In genomic region chr17:74372426-74372825, GRCh38 we compare ENCODE assay signal across 22 cellular contexts. TPM values are rescaled to one million over a fixed set of nuclear protein-coding genes. Genes with fewer than 3 reads are reported as not detected.
A peak's percentile ranks its signal among the peaks of the same experiment; 100 is the strongest.
DNase-seq lines count a peak whose midpoint lies in the region; ATAC-seq and TF ChIP-seq lines count a peak whose summit lies in the region.
"Had no signal": no experiment of that assay in that cellular context is flagged by ENCODE, and none has a peak within 500 bp of the region (broad histone marks: within the 10 kb centered on the region; RNA-seq: fewer than 3 reads in every experiment).

No MANE protein-coding gene starts in this region.

- H3K4me1 ChIP-seq in MM.1S (ENCODE audit: low read length) = no peaks in the 10 kb centered on the region

- no peaks in the 10 kb centered on the region for H3K79me2 ChIP-seq in MM.1S (ENCODE audit: low read length)

- H3K36me3 Mint-ChIP-seq in progenitor cell of endocrine pancreas (ENCODE audit: insufficient read depth) (no peaks in the 10 kb centered on the region), type B pancreatic cell (no peaks in the 10 kb centered on the region)
- H3K36me3 Mint-ChIP-seq: CD14-positive monocyte; CD8-positive, alpha-beta T cell had no signal

- H3K27ac Mint-ChIP-seq in progenitor cell of endocrine pancreas (peak overlapping the region; percentile 97), type B pancreatic cell (peak overlapping the region; percentile 55)
- H3K27ac Mint-ChIP-seq: CD8-positive, alpha-beta T cell; GM23338 had no signal

- no peaks in the 10 kb centered on the region for H3F3A ChIP-seq in MM.1S (ENCODE audit: insufficient read depth, low read length)

- H3K27me3 ChIP-seq in dorsolateral prefrontal cortex (peaks cover 0 to 3% (median 0%) of the 10 kb centered on the region in 45 donors), MM.1S (replicated peaks; ENCODE audit: insufficient read depth, low read length) (peaks cover 90% of the 10 kb centered on the region)
- H3K27me3 ChIP-seq: BLaER1 had no signal

- no peak overlapping the region for H3K9ac ChIP-seq in MM.1S (ENCODE audit: low read length)
- H3K9ac ChIP-seq: BLaER1 had no signal

- H3K9me3 Mint-ChIP-seq in progenitor cell of endocrine pancreas (ENCODE audit: low read depth) (no peaks in the 10 kb centered on the region), type B pancreatic cell (no peaks in the 10 kb centered on the region)
- H3K9me3 Mint-ChIP-seq: CD8-positive, alpha-beta T cell; GM23338 had no signal

- no peak overlapping the region for H3K4me3 Mint-ChIP-seq in progenitor cell of endocrine pancreas (ENCODE audit: low read depth)
- no peak overlapping the region for H3K4me3 Mint-ChIP-seq in type B pancreatic cell
- H3K4me3 Mint-ChIP-seq: CD14-positive monocyte; CD8-positive, alpha-beta T cell; GM23338 had no signal

- H3K27ac ChIP-seq in dorsolateral prefrontal cortex = peak overlapping the region in 49 of 59 donors; percentile 7 to 100 (median 95)
- no peak overlapping the region for H3K27ac ChIP-seq in MM.1S (ENCODE audit: low read length)
- H3K27ac ChIP-seq: BLaER1, HL-60 had no signal

- no peaks in the 10 kb centered on the region for H3K36me3 ChIP-seq in MM.1S (replicated peaks; ENCODE audit: insufficient read depth, low read length)
- H3K36me3 ChIP-seq: BLaER1 had no signal

- no peak overlapping the region for H3K4me3 ChIP-seq in dorsolateral prefrontal cortex
- H3K4me3 ChIP-seq in MM.1S (ENCODE audit: low read length) = no peak overlapping the region
- H3K4me3 ChIP-seq: BLaER1, GM23338 had no signal

- TF ChIP-seq CTCF in dorsolateral prefrontal cortex (IDR thresholded peaks at IDR 0.05 in 54 of 56, conservative IDR thresholded peaks at IDR 0.05 in 2 of 56; ENCODE audit: low read depth in 1 of 56, partially characterized antibody in 56 of 56) (no peak), progenitor cell of endocrine pancreas (IDR thresholded peaks at IDR 0.05; ENCODE audit: unreplicated experiment) (no peak), type B pancreatic cell (conservative IDR thresholded peaks at IDR 0.05) (no peak), MM.1S (IDR thresholded peaks at IDR 0.05; ENCODE audit: low read length) (no peak)

- no peaks in the 10 kb centered on the region for H4K20me1 ChIP-seq in MM.1S (ENCODE audit: insufficient read depth, low read length)

- ATAC-seq in Right ventricle myocardium inferior (no peak), left cardiac atrium (no peak), HG03571 (IDR thresholded peaks at IDR 0.05; ENCODE audit: unreplicated experiment) (no peak)
- ATAC-seq: CD8-positive, alpha-beta T cell; GM23338 had no signal

- H3K27me3 Mint-ChIP-seq in progenitor cell of endocrine pancreas (no peaks in the 10 kb centered on the region), type B pancreatic cell (peaks cover 9% of the 10 kb centered on the region)

- DNase-seq in Right ventricle myocardium inferior (ENCODE audit: missing footprints) (peak; percentile 9), left cardiac atrium (no peak), dorsolateral prefrontal cortex (no peak), progenitor cell of endocrine pancreas (ENCODE audit: low spot score, unreplicated experiment) (no peak), type B pancreatic cell (ENCODE audit: extremely low spot score, unreplicated experiment) (no peak), hippocampal formation (lab: John Stamatoyannopoulos, UW) (no peak), MM.1S (no peak)
- DNase-seq: 8988T; CD8-positive, alpha-beta T cell; DMS 273 treated with DMSO at 0.1 percent for 48 hours; DMS79; GDM1; HCEC 1CT; IMR-90 had no signal

- H3K4me1 Mint-ChIP-seq in progenitor cell of endocrine pancreas (ENCODE audit: low read depth) (peaks cover 32% of the 10 kb centered on the region), type B pancreatic cell (ENCODE audit: unreplicated experiment) (no peaks in the 10 kb centered on the region)

- H3K9me3 ChIP-seq in MM.1S (replicated peaks; ENCODE audit: insufficient read depth, low read length) = no peaks in the 10 kb centered on the region
- H3K9me3 ChIP-seq: BLaER1 had no signal

- no peak overlapping the region for H3K4me2 ChIP-seq in MM.1S (ENCODE audit: low read depth, low read length)
- H3K4me2 ChIP-seq: BLaER1, GM23338 had no signal

- intact Hi-C loops in Right ventricle myocardium inferior (cut with DNase I) (loop anchor here (10.0 kb wide), 1 partner anchor 232 kb away; no protein-coding TSS in a partner anchor), left cardiac atrium (cut with DNase I) (no loop called here), dorsolateral prefrontal cortex (cut with DNase I) (loop anchor here (10.0 kb wide), 2 partner anchors 122 to 372 kb away; partner anchors contain the start of gene NHERF1 (in 1 of the 2))

- H3K9me2 ChIP-seq in MM.1S (replicated peaks; ENCODE audit: insufficient read depth, low read length) = no peaks in the 10 kb centered on the region

- H2AFZ ChIP-seq in MM.1S (ENCODE audit: low read length) = no peak overlapping the region
- H2AFZ ChIP-seq: GM23338 had no signal

RNA-seq across cellular contexts. Expression of gene GPR142, which starts 5.1 kb away (rescaled TPM):
- total RNA-seq in Right ventricle myocardium inferior (not detected), left cardiac atrium (under 1 TPM in 1 of 2 donors, not detected in 1; 0.15 TPM), dorsolateral prefrontal cortex (1 to 10 TPM in 8 of 120 experiments, under 1 TPM in 41, not detected in 71; 0.29 to 1.5 (median 0.63) TPM), progenitor cell of endocrine pancreas (6.0 and 6.6 TPM in 2 replicates), type B pancreatic cell (ENCODE audit: low replicate concordance) (4.1 and 8.8 TPM in 2 replicates)
- total RNA-seq: CD8-positive, alpha-beta T cell; Daoy; GM23338; HT1080; IMR-90 had no signal

RNA-seq across cellular contexts. Expression of gene BTBD17, which starts 10.8 kb away (rescaled TPM):
- total RNA-seq in Right ventricle myocardium inferior (not detected), left cardiac atrium (not detected), dorsolateral prefrontal cortex (1 to 10 TPM in 98 of 120 experiments, under 1 TPM in 22; 0.28 to 6.4 (median 1.6) TPM), progenitor cell of endocrine pancreas (2.8 and 3.4 TPM in 2 replicates), type B pancreatic cell (ENCODE audit: low replicate concordance) (5.2 and 5.7 TPM in 2 replicates)
- total RNA-seq: CD8-positive, alpha-beta T cell; Daoy; HT1080; IMR-90 had no signal

RNA-seq across cellular contexts. Expression of gene KIF19, which starts 46.4 kb away (rescaled TPM):
- total RNA-seq in Right ventricle myocardium inferior = 0.16 TPM
- total RNA-seq in left cardiac atrium = 1 to 10 TPM in 1 of 2 donors, under 1 TPM in 1; 0.62 to 1.6 TPM
- 10 to 100 TPM in 90 of 120 experiments, 1 to 10 TPM in 30; 1.0 to 84.8 (median 17.6) TPM for total RNA-seq in dorsolateral prefrontal cortex
- 1.7 and 2.2 TPM in 2 replicates for total RNA-seq in progenitor cell of endocrine pancreas
- 2.0 and 2.9 TPM in 2 replicates for total RNA-seq in type B pancreatic cell (ENCODE audit: low replicate concordance)
- total RNA-seq: A673, Daoy, HT1080, IMR-90 had no signal

RNA-seq across cellular contexts. Expression of gene GPRC5C, which starts 59.5 kb away (rescaled TPM):
- total RNA-seq in Right ventricle myocardium inferior (37.2 TPM), left cardiac atrium (10 to 100 TPM; 24.2 to 25.9 TPM), dorsolateral prefrontal cortex (10 to 100 TPM in 111 of 120 experiments, 1 to 10 TPM in 9; 5.4 to 38.5 (median 15.7) TPM), progenitor cell of endocrine pancreas (182 and 207 TPM in 2 replicates), type B pancreatic cell (ENCODE audit: low replicate concordance) (52.0 and 64.3 TPM in 2 replicates)
- total RNA-seq: A673, HT1080, IMR-90 had no signal

Comparison
In these comparisons a context has a peak if more than half of its experiments do, and no peak if none do; other contexts are left out.
1. intact Hi-C loops: an anchor here in Right ventricle myocardium inferior (10.0 kb wide) and dorsolateral prefrontal cortex (10.0 kb wide); none called in left cardiac atrium.